9 cellular contexts compared by ENCODE assay signal in genomic region chr5:154646841-154647759, GRCh38.
DNase-seq lines count a peak whose midpoint lies in the region; ATAC-seq, FAIRE-seq and TF ChIP-seq lines count a peak whose summit lies in the region.
"Had no signal": no experiment of that assay in that cellular context is flagged by ENCODE, and none has a peak within 500 bp of the region (broad histone marks: within the 10 kb centered on the region; RNA-seq: fewer than 3 reads in every experiment).

No MANE protein-coding gene starts in this region.

- H3K9me3 ChIP-seq in RWPE2 (ENCODE audit: severe bottlenecking), result no peaks in the 10 kb centered on the region
- H3K9me3 ChIP-seq in H1 (ENCODE audit: insufficient read depth in 2 of 2, low read depth in 1 of 2, low read length in 1 of 2), result peaks cover 3 to 6% of the 10 kb centered on the region in 2 experiments; a peak in 1 of 4 replicates
- H3K9me3 ChIP-seq in transverse colon, result no peaks in the 10 kb centered on the region

- H2BK5ac ChIP-seq in H1 (ENCODE audit: low read depth, low read length), result peak overlapping the region; percentile 35; the same call in 1 of the 2 replicates

- peak overlapping the region; percentile 54 for H4K91ac ChIP-seq in H1 (replicated peaks; ENCODE audit: insufficient read length, low read length)

- H3K14ac ChIP-seq in H1 (ENCODE audit: insufficient read length), result no peak overlapping the region

- H2AK5ac ChIP-seq in H1 (ENCODE audit: low read depth, low read length), result no peak overlapping the region

- CTCF ChIA-PET in H1 (lab: Charles Lee; ENCODE audit: partially characterized antibody), result interaction anchor here (0.6 to 4.3 kb wide), 13 partner anchors 8 to 235 kb away, joined by 3 to 25 read pairs (median 3); no protein-coding TSS in a partner anchor

- H3K4me3 ChIP-seq in GM12864 (ENCODE audit: low read depth, low read length) (peak overlapping the region; percentile 43), RWPE2 (ENCODE audit: severe bottlenecking) (no peak overlapping the region), H1 (ENCODE audit: extremely low read depth in 1 of 4, insufficient read depth in 2 of 4, low read depth in 3 of 4, low read length in 4 of 4) (peak overlapping the region; percentile 11 to 53 (median 38); a peak in 7 of 8 replicates), transverse colon (peak overlapping the region in 3 of 4 donors; percentile 10 to 50 (median 11))

- peak overlapping the region; percentile 84 for H2AFZ ChIP-seq in H1 (ENCODE audit: low read length)

- in situ Hi-C loops in transverse colon (cut with MboI; ENCODE audit: low pct_ligation_motif_present in 1 of 4, low pct_unique_long_range_greater_than_20kb in 1 of 4, low sequenced_read_pairs in 3 of 4), result loop anchor here in 3 of 4 donors (5.0 kb wide), 1 partner anchor 165 kb away; no protein-coding TSS in a partner anchor

- H4K8ac ChIP-seq in H1 (ENCODE audit: extremely low read depth, insufficient read depth, low read length), result peak overlapping the region; percentile 73; the same call in 1 of the 2 replicates

- no peak overlapping the region for H4K5ac ChIP-seq in H1 (ENCODE audit: insufficient read length, low read depth, low read length)

- no peak overlapping the region for H3K4ac ChIP-seq in H1 (replicated peaks; ENCODE audit: insufficient read length, low read depth, low read length)

- no peaks in the 10 kb centered on the region for H3K79me1 ChIP-seq in H1 (ENCODE audit: low read depth, low read length)

- H3K27me3 ChIP-seq in RWPE2 (ENCODE audit: insufficient read depth, poor library complexity, severe bottlenecking) (no peaks in the 10 kb centered on the region), H1 (replicated peaks in 1 of 4; ENCODE audit: control insufficient read depth in 3 of 4, extremely low read depth in 1 of 4, insufficient read depth in 3 of 4, low read length in 3 of 4) (peaks cover 0 to 19% (median 12%) of the 10 kb centered on the region in 4 experiments; a peak in 5 of 7 replicates), transverse colon (no peaks in the 10 kb centered on the region)

- peaks cover 25% of the 10 kb centered on the region for H3K27me3 Mint-ChIP-seq in mesothelial cell of epicardium (ENCODE audit: low read depth)

- H3K23me2 ChIP-seq in H1 (ENCODE audit: low read depth, low read length), result peaks cover 2% of the 10 kb centered on the region; the same call in 1 of the 2 replicates

- no peaks in the 10 kb centered on the region for H3K79me2 ChIP-seq in H1 (ENCODE audit: control insufficient read depth in 1 of 2, insufficient read depth in 2 of 2, low read length in 2 of 2)

- H3K18ac ChIP-seq in H1 (ENCODE audit: extremely low read depth, low read length), result peak overlapping the region; percentile 83; the same call in 1 of the 2 replicates

- intact Hi-C loops in transverse colon (cut with DNase I; ENCODE audit: low total_unique reads), result no loop called here

- WGBS in H1 (ENCODE audit: extremely low coverage in 1 of 2, insufficient coverage in 1 of 2, insufficient read length in 1 of 2, insufficient replicate concordance in 2 of 2, low coverage in 1 of 2, low lambda C conversion rate in 2 of 2, missing lambda C conversion rate in 1 of 2), 2 experiments, result 20% methylated on average over 55 of the region's 55 CpGs; no CpG with 5 or more reads in 1 of the 2 experiments
- 22 to 27% methylated on average over 8 to 47 of the region's 55 CpGs for WGBS in transverse colon (ENCODE audit: low coverage in 1 of 2), 2 donors

- TF ChIP-seq EP300 in H1 (IDR thresholded peaks at IDR 0.05; ENCODE audit: borderline replicate concordance in 1 of 2, low read depth in 2 of 2, low read length in 2 of 2), result no peak
- TF ChIP-seq EP300 in transverse colon (IDR thresholded peaks at IDR 0.05; ENCODE audit: low read depth), result no peak

- no peak for FAIRE-seq in H1 (lab: Jason Lieb, UNC)

- peak overlapping the region; percentile 60 for H3K4me3 Mint-ChIP-seq in mesothelial cell of epicardium
- H3K4me3 Mint-ChIP-seq: neural crest cell had no signal

- 0 out of 7 replicates have a peak overlapping the region, but pooled peaks of 2 of the 4 experiments have one; percentile 5 to 20 for H3K9ac ChIP-seq in H1 (replicated peaks in 1 of 4; ENCODE audit: extremely low read depth in 1 of 4, low read depth in 3 of 4, low read length in 3 of 4)

- peaks cover 15% of the 10 kb centered on the region for H3K4me1 Mint-ChIP-seq in mesothelial cell of epicardium

- H4K20me1 ChIP-seq in H1 (replicated peaks in 1 of 2; ENCODE audit: control insufficient read depth in 1 of 2, insufficient read depth in 2 of 2, low read length in 2 of 2), result no peaks in the 10 kb centered on the region

- no peak overlapping the region for H3K56ac ChIP-seq in H1 (replicated peaks; ENCODE audit: insufficient read length, low read depth, low read length)

- H3K27ac Mint-ChIP-seq in mesothelial cell of epicardium, result no peak overlapping the region

- peaks cover 15% of the 10 kb centered on the region for H3K9me3 Mint-ChIP-seq in mesothelial cell of epicardium
- H3K9me3 Mint-ChIP-seq: neural crest cell had no signal

- no peak overlapping the region for H2BK120ac ChIP-seq in H1 (replicated peaks; ENCODE audit: low read depth, low read length)

- no peak overlapping the region for H3K23ac ChIP-seq in H1 (ENCODE audit: insufficient read length)

- H3K4me2 ChIP-seq in H1 (ENCODE audit: insufficient read depth in 1 of 2, low read depth in 2 of 2, low read length in 2 of 2), result peak overlapping the region; percentile 63 to 69

- peak; percentile 61 for ATAC-seq in GM21576 (IDR thresholded peaks at IDR 0.05; ENCODE audit: unreplicated experiment)
- ATAC-seq in RWPE2 (ENCODE audit: low read depth), result peak; percentile 65

- TF ChIP-seq CTCF in GM12864 (IDR thresholded peaks at IDR 0.05; ENCODE audit: low read depth, low read length, missing control alignments), result no peak
- TF ChIP-seq CTCF in RWPE2 (IDR thresholded peaks at IDR 0.05; ENCODE audit: poor library complexity, severe bottlenecking), result no peak
- no peak for TF ChIP-seq CTCF in H1 (IDR thresholded peaks at IDR 0.05; ENCODE audit: control extremely low read depth in 1 of 3, insufficient read depth in 1 of 3, low read depth in 1 of 3, low read length in 3 of 3)
- TF ChIP-seq CTCF in mesothelial cell of epicardium (IDR thresholded peaks at IDR 0.05; ENCODE audit: unreplicated experiment), result no peak
- TF ChIP-seq CTCF in transverse colon (IDR thresholded peaks at IDR 0.05), result no peak

- TF ChIP-seq POLR2A in H1 (IDR thresholded peaks at IDR 0.05; ENCODE audit: control extremely low read depth in 1 of 2, low read depth in 2 of 2, low read length in 2 of 2) (peak in 1 of 2 experiments; percentile 58; a peak in 1 of 3 replicates), transverse colon (IDR thresholded peaks at IDR 0.05) (no peak)

- peaks cover 1% of the 10 kb centered on the region for H3K36me3 Mint-ChIP-seq in mesothelial cell of epicardium

- H2BK15ac ChIP-seq in H1 (ENCODE audit: low read length), result peak overlapping the region; percentile 83; the same call in 1 of the 2 replicates

- no peak for TF ChIP-seq RAD21 in H1 (IDR thresholded peaks at IDR 0.05 in 1 of 2, conservative IDR thresholded peaks at IDR 0.05 in 1 of 2; ENCODE audit: low read depth in 2 of 2, low read length in 2 of 2)

- H3K27ac ChIP-seq in RWPE2 (ENCODE audit: poor library complexity, severe bottlenecking), result no peak overlapping the region
- no peak overlapping the region for H3K27ac ChIP-seq in H1 (ENCODE audit: low read depth, low read length)
- H3K27ac ChIP-seq in transverse colon, result peak overlapping the region in 1 of 4 donors; percentile 14

- H2BK20ac ChIP-seq in H1 (ENCODE audit: low read length), result 0 out of 2 replicates have a peak overlapping the region, but pooled peaks have one; percentile 37

- H3K4me1 ChIP-seq in RWPE2 (ENCODE audit: insufficient read depth, poor library complexity, severe bottlenecking), result no peaks in the 10 kb centered on the region
- H3K4me1 ChIP-seq in H1 (replicated peaks in 1 of 4; ENCODE audit: control insufficient read depth in 3 of 4, insufficient read depth in 4 of 4, low read length in 3 of 4), result peaks cover 0 to 9% (median 5%) of the 10 kb centered on the region in 4 experiments; a peak in 4 of 7 replicates
- peaks cover 7 to 18% (median 14%) of the 10 kb centered on the region in 4 donors for H3K4me1 ChIP-seq in transverse colon

- DNase-seq in GM12864 (ENCODE audit: low read depth) (no peak), RWPE2 (ENCODE audit: low spot score) (no peak), H1 (ENCODE audit: low read depth in 1 of 2, low spot score in 2 of 2) (peak; percentile 34 to 73), mesothelial cell of epicardium (ENCODE audit: low spot score in 2 of 2, unreplicated experiment in 2 of 2) (no peak), transverse colon (peak; percentile 78), NCI-H524 treated with DMSO at 0.1 percent for 48 hours (lab: John Stamatoyannopoulos, UW) (no peak), NCI-H446 treated with DMSO at 0.1 percent for 48 hours (lab: John Stamatoyannopoulos, UW) (no peak)

- POLR2A ChIA-PET in H1 (lab: Charles Lee; ENCODE audit: partially characterized antibody), result interaction anchor here (0.6 to 1.8 kb wide), 8 partner anchors 14 to 220 kb away, joined by 3 to 5 read pairs (median 3); partner anchors contain the start of gene CNOT8

- no peak overlapping the region; the same call in 1 of the 2 replicates for H2BK12ac ChIP-seq in H1 (ENCODE audit: low read depth, low read length)

- H3K36me3 ChIP-seq in RWPE2 (ENCODE audit: low read depth) (no peaks in the 10 kb centered on the region), H1 (ENCODE audit: control insufficient read depth in 2 of 4, insufficient read depth in 4 of 4, low read length in 3 of 4) (no peaks in the 10 kb centered on the region), transverse colon (no peaks in the 10 kb centered on the region)

TF ChIP-seq in H1, 55 proteins besides CTCF, POLR2A, EP300 and RAD21 (continues in another document):
- TF ChIP-seq SIX5 (IDR thresholded peaks at IDR 0.05; ENCODE audit: low read depth, low read length) (no peak), KDM1A (IDR thresholded peaks at IDR 0.05; ENCODE audit: borderline replicate concordance, low read length) (no peak), ASH2L (IDR thresholded peaks at IDR 0.05; ENCODE audit: low read length) (peak; percentile 66), NRF1 (IDR thresholded peaks at IDR 0.05; ENCODE audit: low read depth, low read length) (no peak), CREB1 (IDR thresholded peaks at IDR 0.05) (peak; percentile 2; the same call in 1 of the 2 replicates), SAP30 (IDR thresholded peaks at IDR 0.05; ENCODE audit: insufficient read depth, insufficient replicate concordance, low read length) (no peak), ATF3 (IDR thresholded peaks at IDR 0.05; ENCODE audit: insufficient read depth, low read depth, low read length) (peak; percentile 51; the same call in 1 of the 2 replicates)

Comparison
In these comparisons a context has a peak if more than half of its experiments do, and no peak if none do; other contexts are left out.
1. DNase-seq: peak in H1 (2 of 2) and transverse colon (single experiment); none in GM12864 (single experiment), RWPE2 (single experiment), mesothelial cell of epicardium (0 of 2), NCI-H524 treated with DMSO at 0.1 percent for 48 hours (single experiment) and NCI-H446 treated with DMSO at 0.1 percent for 48 hours (single experiment).